ENCODE assay signal across 6 cellular contexts in the genomic region with DNA sequence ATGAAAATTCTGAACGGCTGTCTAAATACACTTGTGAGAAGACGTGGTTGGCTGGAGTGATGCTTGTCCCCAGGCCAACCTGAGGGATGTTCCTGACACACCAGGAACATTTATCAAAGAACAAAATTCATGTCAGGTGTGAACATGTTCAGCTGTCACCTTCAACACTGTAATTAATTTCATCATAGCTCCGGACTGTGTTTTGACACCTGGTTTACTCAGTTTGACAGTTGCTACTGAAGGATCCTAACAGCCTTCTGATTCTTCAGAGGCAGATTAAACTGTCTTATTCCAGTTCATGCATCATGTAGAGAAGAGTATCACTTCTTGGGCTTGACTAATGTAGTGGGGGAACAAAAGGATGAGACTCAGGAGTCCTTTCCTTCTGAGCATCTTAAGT.
"Had no signal": no experiment of that assay in that cellular context is flagged by ENCODE, and none has a peak within 500 bp of the region (broad histone marks: within the 10 kb centered on the region; RNA-seq: fewer than 3 reads in every experiment).

No MANE protein-coding gene starts in this region.

- FAIRE-seq: H1, H54, HepG2 had no signal

- ATAC-seq: GM23338, HepG2 had no signal

- H3K4me3 ChIP-seq: GM23338 had no signal

- H3K4me2 ChIP-seq: GM23338 had no signal

- DNase-seq: H9, HCEC 1CT had no signal

- H2AFZ ChIP-seq: GM23338 had no signal
